Comparison of ENCODE assay signal across 2 cellular contexts in the genomic region with DNA sequence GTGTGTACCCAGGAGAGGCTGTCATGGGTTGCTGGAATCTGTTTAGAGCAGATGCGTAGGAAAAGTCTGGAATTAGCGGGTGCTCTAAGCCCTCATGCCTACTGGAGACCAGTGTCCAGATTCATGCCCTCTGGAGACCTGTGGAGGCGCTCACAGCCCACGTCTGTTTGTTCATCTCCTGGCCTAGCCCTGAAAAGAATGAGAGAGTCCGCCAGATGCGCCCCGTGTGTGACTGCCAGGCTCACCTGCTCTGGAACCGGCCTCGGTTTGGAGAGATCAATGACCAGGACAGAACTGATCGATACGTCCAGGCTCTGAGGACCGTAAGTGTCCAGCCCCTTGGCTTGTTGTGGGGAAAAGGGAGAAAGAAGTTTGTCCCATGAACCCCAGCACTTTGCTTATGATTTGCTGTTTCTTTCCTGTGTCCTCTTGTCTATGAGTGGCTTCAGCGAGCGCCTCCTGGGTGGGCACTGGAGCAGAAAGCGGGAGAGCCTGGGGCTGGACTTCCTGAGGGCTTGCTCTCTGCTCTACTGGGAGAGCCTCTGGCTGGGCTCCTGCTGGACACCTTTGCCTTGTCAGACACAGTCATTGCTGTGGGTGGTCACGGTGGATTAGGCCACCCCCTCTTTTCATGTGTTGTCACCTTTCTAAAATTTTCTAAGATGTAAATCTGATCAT.
TF ChIP-seq lines count a peak whose summit lies in the region.

No MANE protein-coding gene starts in this region.

TF ChIP-seq in SK-N-SH, 30 proteins besides CTCF, POLR2A, EP300 and RAD21 (continued from another document):
- TF ChIP-seq, protein P1, sequence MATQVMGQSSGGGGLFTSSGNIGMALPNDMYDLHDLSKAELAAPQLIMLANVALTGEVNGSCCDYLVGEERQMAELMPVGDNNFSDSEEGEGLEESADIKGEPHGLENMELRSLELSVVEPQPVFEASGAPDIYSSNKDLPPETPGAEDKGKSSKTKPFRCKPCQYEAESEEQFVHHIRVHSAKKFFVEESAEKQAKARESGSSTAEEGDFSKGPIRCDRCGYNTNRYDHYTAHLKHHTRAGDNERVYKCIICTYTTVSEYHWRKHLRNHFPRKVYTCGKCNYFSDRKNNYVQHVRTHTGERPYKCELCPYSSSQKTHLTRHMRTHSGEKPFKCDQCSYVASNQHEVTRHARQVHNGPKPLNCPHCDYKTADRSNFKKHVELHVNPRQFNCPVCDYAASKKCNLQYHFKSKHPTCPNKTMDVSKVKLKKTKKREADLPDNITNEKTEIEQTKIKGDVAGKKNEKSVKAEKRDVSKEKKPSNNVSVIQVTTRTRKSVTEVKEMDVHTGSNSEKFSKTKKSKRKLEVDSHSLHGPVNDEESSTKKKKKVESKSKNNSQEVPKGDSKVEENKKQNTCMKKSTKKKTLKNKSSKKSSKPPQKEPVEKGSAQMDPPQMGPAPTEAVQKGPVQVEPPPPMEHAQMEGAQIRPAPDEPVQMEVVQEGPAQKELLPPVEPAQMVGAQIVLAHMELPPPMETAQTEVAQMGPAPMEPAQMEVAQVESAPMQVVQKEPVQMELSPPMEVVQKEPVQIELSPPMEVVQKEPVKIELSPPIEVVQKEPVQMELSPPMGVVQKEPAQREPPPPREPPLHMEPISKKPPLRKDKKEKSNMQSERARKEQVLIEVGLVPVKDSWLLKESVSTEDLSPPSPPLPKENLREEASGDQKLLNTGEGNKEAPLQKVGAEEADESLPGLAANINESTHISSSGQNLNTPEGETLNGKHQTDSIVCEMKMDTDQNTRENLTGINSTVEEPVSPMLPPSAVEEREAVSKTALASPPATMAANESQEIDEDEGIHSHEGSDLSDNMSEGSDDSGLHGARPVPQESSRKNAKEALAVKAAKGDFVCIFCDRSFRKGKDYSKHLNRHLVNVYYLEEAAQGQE (IDR thresholded peaks at IDR 0.05; ENCODE audit: low read depth, low read length): no peak
- TF ChIP-seq, protein P2, sequence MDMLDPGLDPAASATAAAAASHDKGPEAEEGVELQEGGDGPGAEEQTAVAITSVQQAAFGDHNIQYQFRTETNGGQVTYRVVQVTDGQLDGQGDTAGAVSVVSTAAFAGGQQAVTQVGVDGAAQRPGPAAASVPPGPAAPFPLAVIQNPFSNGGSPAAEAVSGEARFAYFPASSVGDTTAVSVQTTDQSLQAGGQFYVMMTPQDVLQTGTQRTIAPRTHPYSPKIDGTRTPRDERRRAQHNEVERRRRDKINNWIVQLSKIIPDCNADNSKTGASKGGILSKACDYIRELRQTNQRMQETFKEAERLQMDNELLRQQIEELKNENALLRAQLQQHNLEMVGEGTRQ (IDR thresholded peaks at IDR 0.05; ENCODE audit: borderline replicate concordance, low read depth, low read length): no peak
TF ChIP-seq in SK-N-SH: peak in this region for 0.

TF ChIP-seq in SK-N-SH treated with all-trans-retinoic acid at 6 μM for 48 hours, 23 proteins besides CTCF, POLR2A, EP300 and RAD21 (continued from another document):
- TF ChIP-seq PATZ1 (CRISPR knock-in tag; IDR thresholded peaks at IDR 0.05; ENCODE audit: borderline replicate concordance): no peak
- TF ChIP-seq ZNF70 (CRISPR knock-in tag; IDR thresholded peaks at IDR 0.05): no peak
- TF ChIP-seq RARB (CRISPR knock-in tag; IDR thresholded peaks at IDR 0.05): no peak
- no peak for TF ChIP-seq BACH2 (CRISPR knock-in tag; IDR thresholded peaks at IDR 0.05; ENCODE audit: borderline replicate concordance)
- no peak for TF ChIP-seq ZFP30 (CRISPR knock-in tag; IDR thresholded peaks at IDR 0.05)
- TF ChIP-seq SNAI2 (CRISPR knock-in tag; IDR thresholded peaks at IDR 0.05): no peak
- TF ChIP-seq TOX (CRISPR knock-in tag; IDR thresholded peaks at IDR 0.05; ENCODE audit: borderline replicate concordance): no peak
- TF ChIP-seq ARNTL (CRISPR knock-in tag; IDR thresholded peaks at IDR 0.05; ENCODE audit: borderline replicate concordance, low read depth): no peak
- TF ChIP-seq ISL1 (CRISPR knock-in tag; IDR thresholded peaks at IDR 0.05): no peak
- TF ChIP-seq CSDC2 (CRISPR knock-in tag; IDR thresholded peaks at IDR 0.05): no peak
- no peak for TF ChIP-seq POU6F1 (CRISPR knock-in tag; IDR thresholded peaks at IDR 0.05; ENCODE audit: borderline replicate concordance, low read depth)
TF ChIP-seq in SK-N-SH treated with all-trans-retinoic acid at 6 μM for 48 hours: peak in this region for 0.
